In the genomic region with DNA sequence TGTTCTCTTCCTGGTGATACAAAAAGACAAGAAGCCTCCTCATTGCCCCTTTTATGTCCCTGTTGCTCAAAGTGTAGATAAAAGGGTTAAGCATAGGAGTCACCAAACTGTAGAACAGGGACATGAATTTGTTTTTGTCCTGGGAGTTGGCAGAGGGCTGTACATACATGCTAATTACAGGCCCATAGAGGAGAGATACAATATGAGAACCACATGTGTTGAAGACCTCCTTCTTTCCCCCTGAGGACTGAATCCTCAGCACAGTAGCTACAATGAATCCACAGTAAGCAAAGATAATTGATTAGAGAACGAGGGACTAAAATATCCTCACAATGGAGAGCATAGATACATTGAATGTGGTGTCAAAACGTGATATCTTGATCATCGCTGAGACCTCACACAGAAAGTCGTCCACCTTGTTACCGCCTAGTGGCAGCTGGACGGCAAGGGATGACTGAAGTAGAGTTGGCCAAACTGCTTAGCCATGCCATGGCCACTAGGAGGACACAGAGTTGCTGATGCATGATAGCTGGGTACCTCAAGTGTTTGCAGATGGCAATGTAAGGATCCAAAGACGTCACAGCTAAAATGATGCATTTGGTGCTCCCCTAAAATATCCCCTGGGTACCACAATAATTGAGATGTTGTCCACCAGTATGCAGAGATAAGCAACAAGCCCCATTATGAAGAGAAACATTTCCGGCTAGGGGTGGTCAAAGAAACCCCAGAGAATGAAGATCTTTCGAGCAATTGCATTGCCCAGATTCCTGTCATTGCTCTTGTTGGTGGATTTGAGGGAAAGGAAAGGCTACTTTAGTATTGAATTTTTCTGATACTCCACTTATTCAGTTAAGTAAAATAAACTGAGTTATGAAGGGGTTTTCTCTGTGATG, we compare ENCODE assay signal across 1 cellular context.
TF ChIP-seq lines count a peak whose summit lies in the region.

No MANE protein-coding gene starts in this region.

TF ChIP-seq in HCT116, 20 proteins besides CTCF, POLR2A, EP300 and RAD21 (continued from another document):
- TF ChIP-seq, protein P1, sequence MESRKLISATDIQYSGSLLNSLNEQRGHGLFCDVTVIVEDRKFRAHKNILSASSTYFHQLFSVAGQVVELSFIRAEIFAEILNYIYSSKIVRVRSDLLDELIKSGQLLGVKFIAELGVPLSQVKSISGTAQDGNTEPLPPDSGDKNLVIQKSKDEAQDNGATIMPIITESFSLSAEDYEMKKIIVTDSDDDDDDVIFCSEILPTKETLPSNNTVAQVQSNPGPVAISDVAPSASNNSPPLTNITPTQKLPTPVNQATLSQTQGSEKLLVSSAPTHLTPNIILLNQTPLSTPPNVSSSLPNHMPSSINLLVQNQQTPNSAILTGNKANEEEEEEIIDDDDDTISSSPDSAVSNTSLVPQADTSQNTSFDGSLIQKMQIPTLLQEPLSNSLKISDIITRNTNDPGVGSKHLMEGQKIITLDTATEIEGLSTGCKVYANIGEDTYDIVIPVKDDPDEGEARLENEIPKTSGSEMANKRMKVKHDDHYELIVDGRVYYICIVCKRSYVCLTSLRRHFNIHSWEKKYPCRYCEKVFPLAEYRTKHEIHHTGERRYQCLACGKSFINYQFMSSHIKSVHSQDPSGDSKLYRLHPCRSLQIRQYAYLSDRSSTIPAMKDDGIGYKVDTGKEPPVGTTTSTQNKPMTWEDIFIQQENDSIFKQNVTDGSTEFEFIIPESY (IDR thresholded peaks at IDR 0.05; ENCODE audit: extremely low read depth, insufficient replicate concordance, low read length), result no peak
- TF ChIP-seq, protein P2, sequence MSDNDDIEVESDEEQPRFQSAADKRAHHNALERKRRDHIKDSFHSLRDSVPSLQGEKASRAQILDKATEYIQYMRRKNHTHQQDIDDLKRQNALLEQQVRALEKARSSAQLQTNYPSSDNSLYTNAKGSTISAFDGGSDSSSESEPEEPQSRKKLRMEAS (IDR thresholded peaks at IDR 0.05), result peak; percentile 65
- TF ChIP-seq EZH2 (IDR thresholded peaks at IDR 0.05), result no peak
- TF ChIP-seq CBX3 (IDR thresholded peaks at IDR 0.05; ENCODE audit: low read depth), result peak; percentile 79; the same call in 1 of the 2 replicates
- TF ChIP-seq JUND (IDR thresholded peaks at IDR 0.05), result no peak
- no peak for TF ChIP-seq ZFX (IDR thresholded peaks at IDR 0.05)
